In genomic region chr1:30908886-30909777, GRCh38 we compare ENCODE assay signal across 8 cellular contexts. TPM values are rescaled to one million over a fixed set of nuclear protein-coding genes. Genes with fewer than 3 reads are reported as not detected.
DNase-seq lines count a peak whose midpoint lies in the region; ATAC-seq and TF ChIP-seq lines count a peak whose summit lies in the region.

No MANE protein-coding gene starts in this region.

- no peak for TF ChIP-seq POLR2A in thyroid gland (IDR thresholded peaks at IDR 0.05)

- H3K4me3 ChIP-seq in astrocyte of the spinal cord (ENCODE audit: low read depth, low read length) (peak overlapping the region; percentile 34), thyroid gland (replicated peaks in 1 of 3) (peak overlapping the region in 2 of 3 donors; percentile 27 to 44)

- H3K36me3 ChIP-seq in thyroid gland = no peaks in the 10 kb centered on the region

- H3K27me3 ChIP-seq in thyroid gland = no peaks in the 10 kb centered on the region

- ATAC-seq in activated CD8-positive, alpha-beta memory T cell treated with anti-CD3 and anti-CD28 coated beads, Interleukin-2, amount 10 ng/mL, durations not matched to agents 7 days and 5 days = peak; percentile 41
- ATAC-seq in left colon (peak; percentile 16), GM21526 (IDR thresholded peaks at IDR 0.05; ENCODE audit: low FRiP score, unreplicated experiment) (no peak)

- H3K4me1 ChIP-seq in thyroid gland = peaks cover 19 to 39% of the 10 kb centered on the region in 2 donors

- no peak overlapping the region for H3K27ac ChIP-seq in thyroid gland

- H3K4me1 Mint-ChIP-seq in activated CD8-positive, alpha-beta memory T cell treated with anti-CD3 and anti-CD28 coated beads, Interleukin-2, amount 10 ng/mL, durations not matched to agents 7 days and 5 days = peaks cover 14% of the 10 kb centered on the region

- no peaks in the 10 kb centered on the region for H3K9me3 Mint-ChIP-seq in activated CD8-positive, alpha-beta memory T cell treated with anti-CD3 and anti-CD28 coated beads, Interleukin-2, amount 10 ng/mL, durations not matched to agents 7 days and 5 days (ENCODE audit: low read depth)

- peaks cover 54% of the 10 kb centered on the region for H3K27me3 Mint-ChIP-seq in activated CD8-positive, alpha-beta memory T cell treated with anti-CD3 and anti-CD28 coated beads, Interleukin-2, amount 10 ng/mL, durations not matched to agents 7 days and 5 days

- peak overlapping the region; percentile 30 for H3K4me3 Mint-ChIP-seq in activated CD8-positive, alpha-beta memory T cell treated with anti-CD3 and anti-CD28 coated beads, Interleukin-2, amount 10 ng/mL, durations not matched to agents 7 days and 5 days

- no peaks in the 10 kb centered on the region for H3K36me3 Mint-ChIP-seq in activated CD8-positive, alpha-beta memory T cell treated with anti-CD3 and anti-CD28 coated beads, Interleukin-2, amount 10 ng/mL, durations not matched to agents 7 days and 5 days

- in situ Hi-C loops in astrocyte of the spinal cord (cut with HindIII; ENCODE audit: low sequenced_read_pairs) = loop anchor here (25.0 kb wide), 1 partner anchor 1672 kb away; the partner anchor contains the start of genes MECR and PTPRU
- in situ Hi-C loops in ACHN (cut with HindIII; ENCODE audit: low pct_ligation_motif_present, low pct_unique_long_range_greater_than_20kb, low sequenced_read_pairs) = loop anchor here (25.0 kb wide), 1 partner anchor 97 kb away; no protein-coding TSS in a partner anchor

- H3K27ac Mint-ChIP-seq in activated CD8-positive, alpha-beta memory T cell treated with anti-CD3 and anti-CD28 coated beads, Interleukin-2, amount 10 ng/mL, durations not matched to agents 7 days and 5 days = no peak overlapping the region

- no peaks in the 10 kb centered on the region for H3K9me3 ChIP-seq in thyroid gland

- TF ChIP-seq CTCF in astrocyte of the spinal cord (IDR thresholded peaks at IDR 0.05; ENCODE audit: low read depth, low read length) (no peak), thyroid gland (IDR thresholded peaks at IDR 0.05) (no peak)

- no peak for DNase-seq in activated CD8-positive, alpha-beta memory T cell treated with anti-CD3 and anti-CD28 coated beads, Interleukin-2, amount 10 ng/mL, durations not matched to agents 7 days and 5 days
- DNase-seq in activated CD8-positive, alpha-beta memory T cell treated with anti-CD3 and anti-CD28 coated beads, Interleukin-2, amount 50 U/mL, for 4 hours = no peak
- DNase-seq in astrocyte of the spinal cord (ENCODE audit: low read depth, low spot score) (no peak), left colon (peak in 1 of 2 donors; percentile 42), thyroid gland (peak in 1 of 2 donors; percentile 30), COLO829 (ENCODE audit: low spot score) (no peak), ACHN (no peak)

- 49 to 73% methylated on average over 10 to 20 of the region's 43 CpGs for WGBS in thyroid gland, 2 donors

- intact Hi-C loops in left colon (cut with DNase I, micrococcal nuclease) = no loop called here
- intact Hi-C loops in thyroid gland (cut with DNase I) = no loop called here

- CTCF ChIA-PET in activated CD8-positive, alpha-beta memory T cell treated with anti-CD3 and anti-CD28 coated beads, Interleukin-2, amount 10 ng/mL, durations not matched to agents 7 days and 5 days (lab: Charles Lee) = interaction anchor here (1.1 to 6.7 kb wide), 4 partner anchors 20 to 130 kb away, joined by 4 to 120 read pairs (median 34); no protein-coding TSS in a partner anchor

RNA-seq across cellular contexts. Expression of gene SDC3, which starts 0.6 kb away (rescaled TPM):
- not detected for total RNA-seq in activated CD8-positive, alpha-beta memory T cell treated with anti-CD3 and anti-CD28 coated beads, Interleukin-2, amount 10 ng/mL, durations not matched to agents 7 days and 5 days
- total RNA-seq in left colon (10 to 100 TPM in 1 of 2 donors, 1 to 10 TPM in 1; 6.5 to 18.0 TPM), thyroid gland (10 to 100 TPM; 13.2 to 19.5 (median 15.9) TPM)

Comparison
In these comparisons a context has a peak if more than half of its experiments do, and no peak if none do; other contexts are left out.
1. RNA of gene SDC3, which starts 0.6 kb away (total RNA-seq): 13.2 to 19.5 TPM in thyroid gland and 6.5 to 18.0 TPM in left colon; not detected in activated CD8-positive, alpha-beta memory T cell treated with anti-CD3 and anti-CD28 coated beads, Interleukin-2, amount 10 ng/mL, durations not matched to agents 7 days and 5 days; every median in the first group is over 4 times any median in the second.